Comparison of ENCODE assay signal across 9 cellular contexts in genomic region chr22:49976439-49977175, GRCh38. TPM values are rescaled to one million over a fixed set of nuclear protein-coding genes. Genes with fewer than 3 reads are reported as not detected.
DNase-seq lines count a peak whose midpoint lies in the region; ATAC-seq and TF ChIP-seq lines count a peak whose summit lies in the region.
"Had no signal": no experiment of that assay in that cellular context is flagged by ENCODE, and none has a peak within 500 bp of the region (broad histone marks: within the 10 kb centered on the region; RNA-seq: fewer than 3 reads in every experiment).

No MANE protein-coding gene starts in this region.

- CTCF ChIA-PET in PC-9 (lab: Charles Lee), result interaction anchor here (0.7 kb wide), 2 partner anchors 54 to 670 kb away, joined by 3 to 9 read pairs; no protein-coding TSS in a partner anchor

- no peaks in the 10 kb centered on the region for H3K27me3 Mint-ChIP-seq in activated T-helper 17 cell treated with anti-CD3 and anti-CD28 coated beads, Interleukin-2, amount 50 U/mL, for 72 hours

- H3K4me3 ChIP-seq in PC-9, result no peak overlapping the region
- H3K4me3 ChIP-seq in right atrium auricular region, result no peak overlapping the region

- TF ChIP-seq CTCF in GM13976 (IDR thresholded peaks at IDR 0.05; ENCODE audit: borderline replicate concordance, control extremely low read depth, extremely low read depth, insufficient read depth, missing control alignments), result no peak
- no peak for TF ChIP-seq CTCF in PC-9 (conservative IDR thresholded peaks at IDR 0.05)
- TF ChIP-seq CTCF in right atrium auricular region (IDR thresholded peaks at IDR 0.05), result no peak

- peaks cover 29% of the 10 kb centered on the region for H3F3A ChIP-seq in PC-9 (ENCODE audit: insufficient read depth, low read depth)

- no peaks in the 10 kb centered on the region for H3K9me2 ChIP-seq in PC-9 (ENCODE audit: insufficient read depth)

- H3K27ac ChIP-seq in PC-9 (no peak overlapping the region), right atrium auricular region (peak overlapping the region in 1 of 2 donors; percentile 55)

- no peak overlapping the region for H2AFZ ChIP-seq in PC-9

- ATAC-seq in activated T-helper 17 cell treated with anti-CD3 and anti-CD28 coated beads, Interleukin-2, amount 50 U/mL, for 72 hours (replicated peaks), result peak; percentile 75
- ATAC-seq in GM19035 (IDR thresholded peaks at IDR 0.05; ENCODE audit: unreplicated experiment), result no peak
- ATAC-seq in HG03139 (IDR thresholded peaks at IDR 0.05; ENCODE audit: unreplicated experiment), result no peak

- peaks cover 5% of the 10 kb centered on the region; the same call in 1 of the 2 replicates for H3K4me1 ChIP-seq in PC-9 (replicated peaks; ENCODE audit: insufficient read depth)
- peaks cover 0 to 10% of the 10 kb centered on the region in 2 donors for H3K4me1 ChIP-seq in right atrium auricular region

- POLR2A ChIA-PET in PC-9 (lab: Charles Lee; ENCODE audit: unreplicated experiment), result no interaction called here

- peaks cover 5% of the 10 kb centered on the region for H3K9me3 Mint-ChIP-seq in activated T-helper 17 cell treated with anti-CD3 and anti-CD28 coated beads, Interleukin-2, amount 50 U/mL, for 72 hours

- intact Hi-C loops in PC-9 (cut with micrococcal nuclease; ENCODE audit: unreplicated experiment), result no loop called here

- H3K27me3 ChIP-seq in PC-9 (ENCODE audit: insufficient read depth, low read depth), result no peaks in the 10 kb centered on the region
- no peaks in the 10 kb centered on the region for H3K27me3 ChIP-seq in right atrium auricular region

- no peaks in the 10 kb centered on the region for H4K20me1 ChIP-seq in PC-9 (ENCODE audit: insufficient read depth)

- DNase-seq in GM13976 (ENCODE audit: low spot score) (peak; percentile 81), PC-9 (no peak), right atrium auricular region (ENCODE audit: low spot score) (no peak), ureter (ENCODE audit: low spot score) (no peak)
- DNase-seq in stimulated activated CD4-positive, alpha-beta T cell treated with anti-CD3 and anti-CD28 coated beads, Interleukin-4, amount 100 ng/mL, for 1 hour, result peak; percentile 55
- DNase-seq: NCI-H748 treated with DMSO at 0.1 percent for 48 hours had no signal

- no peaks in the 10 kb centered on the region for H3K36me3 ChIP-seq in PC-9 (ENCODE audit: low read depth)
- no peaks in the 10 kb centered on the region for H3K36me3 ChIP-seq in right atrium auricular region

- in situ Hi-C loops in GM13976 (cut with MboI; ENCODE audit: low sequenced_read_pairs, unreplicated experiment), result no loop called here

- H3K4me3 Mint-ChIP-seq in activated T-helper 17 cell treated with anti-CD3 and anti-CD28 coated beads, Interleukin-2, amount 50 U/mL, for 72 hours, result peak overlapping the region; percentile 76

- BruUV-seq in PC-9 (replicated peaks; lab: Mats Ljungman, UMichigan), result TSS peak; percentile 6

- H3K79me2 ChIP-seq in PC-9 (ENCODE audit: low read depth), result no peaks in the 10 kb centered on the region

- no peak overlapping the region for H3K4me2 ChIP-seq in PC-9

- H3K4me1 Mint-ChIP-seq in activated T-helper 17 cell treated with anti-CD3 and anti-CD28 coated beads, Interleukin-2, amount 50 U/mL, for 72 hours, result peaks cover 16% of the 10 kb centered on the region

- H3K27ac Mint-ChIP-seq in activated T-helper 17 cell treated with anti-CD3 and anti-CD28 coated beads, Interleukin-2, amount 50 U/mL, for 72 hours, result peak overlapping the region; percentile 89

- peaks cover 25% of the 10 kb centered on the region for H3K36me3 Mint-ChIP-seq in activated T-helper 17 cell treated with anti-CD3 and anti-CD28 coated beads, Interleukin-2, amount 50 U/mL, for 72 hours (ENCODE audit: low read depth)

- H3K9me3 ChIP-seq in PC-9 (ENCODE audit: insufficient read depth, low read depth) (peaks cover 7% of the 10 kb centered on the region; the same call in 1 of the 2 replicates), right atrium auricular region (peaks cover 0 to 9% of the 10 kb centered on the region in 2 donors)

RNA-seq across cellular contexts. Expression of gene PIM3, which starts 16.0 kb away (rescaled TPM):
- total RNA-seq in PC-9 (2021) (67.0 and 84.8 TPM in 2 replicates), right atrium auricular region (10 to 100 TPM; 64.5 to 66.9 TPM), ureter (75.0 TPM)
- 100 to 1,000 TPM in 1 of 2 donors, 10 to 100 TPM in 1; 94.8 to 235 TPM for total RNA-seq in activated T-helper 17 cell treated with anti-CD3 and anti-CD28 coated beads, Interleukin-2, amount 50 U/mL, for 72 hours

RNA-seq across cellular contexts. Expression of gene IL17REL, which starts 36.0 kb away (rescaled TPM):
- total RNA-seq in PC-9 (2021) (not detected in 2 replicates), right atrium auricular region (not detected), ureter (not detected)
- total RNA-seq in activated T-helper 17 cell treated with anti-CD3 and anti-CD28 coated beads, Interleukin-2, amount 50 U/mL, for 72 hours, result under 1 TPM; 0.09 to 0.42 TPM

RNA-seq across cellular contexts. Expression of gene CRELD2, which starts 58.2 kb away (rescaled TPM):
- total RNA-seq in PC-9 (2021), result 30.7 and 34.1 TPM in 2 replicates
- 10 to 100 TPM; 22.7 to 38.6 TPM for total RNA-seq in activated T-helper 17 cell treated with anti-CD3 and anti-CD28 coated beads, Interleukin-2, amount 50 U/mL, for 72 hours
- 10 to 100 TPM; 16.1 to 28.5 TPM for total RNA-seq in right atrium auricular region
- total RNA-seq in ureter, result 42.8 TPM

RNA-seq across cellular contexts. Expression of gene ALG12, which starts 58.4 kb away (rescaled TPM):
- total RNA-seq in PC-9 (2021) (16.8 and 19.2 TPM in 2 replicates), right atrium auricular region (10 to 100 TPM; 19.7 to 19.8 TPM), ureter (20.5 TPM)
- total RNA-seq in activated T-helper 17 cell treated with anti-CD3 and anti-CD28 coated beads, Interleukin-2, amount 50 U/mL, for 72 hours, result 10 to 100 TPM; 19.5 to 21.9 TPM

Comparison
In these comparisons a context has a peak if more than half of its experiments do, and no peak if none do; other contexts are left out.
1. DNase-seq: peak in GM13976 (single experiment) and stimulated activated CD4-positive, alpha-beta T cell treated with anti-CD3 and anti-CD28 coated beads, Interleukin-4, amount 100 ng/mL, for 1 hour (single experiment); none in PC-9 (0 of 2), right atrium auricular region (single experiment) and ureter (single experiment).